ENCODE assay signal across 11 cellular contexts in the genomic region with DNA sequence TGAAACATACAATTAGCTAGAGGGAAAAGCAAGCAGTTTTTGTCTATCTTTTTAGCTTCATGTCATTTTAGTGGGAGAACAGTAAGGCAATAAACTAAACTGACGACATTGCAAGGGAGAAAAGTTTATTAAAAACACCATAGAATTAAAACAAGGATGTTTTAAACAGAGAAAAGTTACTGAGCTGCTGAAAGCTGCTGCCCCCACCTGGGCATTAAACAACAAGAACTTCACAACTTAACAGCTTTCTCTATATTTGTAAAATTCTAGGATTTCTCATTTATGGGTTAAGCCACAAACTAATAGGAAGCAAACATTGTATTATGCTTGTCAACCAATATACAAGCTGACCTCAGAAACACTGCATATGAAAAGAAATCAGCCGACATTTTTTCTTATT.
DNase-seq lines count a peak whose midpoint lies in the region; ATAC-seq, FAIRE-seq and TF ChIP-seq lines count a peak whose summit lies in the region.
"Had no signal": no experiment of that assay in that cellular context is flagged by ENCODE, and none has a peak within 500 bp of the region (broad histone marks: within the 10 kb centered on the region; RNA-seq: fewer than 3 reads in every experiment).

No MANE protein-coding gene starts in this region.

- H3K27ac Mint-ChIP-seq in brain: no peak overlapping the region
- H3K27ac Mint-ChIP-seq: activated CD4-positive, alpha-beta T cell treated with anti-CD3 and anti-CD28 coated beads, Interleukin-2, amount 10 ng/mL, durations not matched to agents 7 days and 5 days had no signal

- peaks cover 28% of the 10 kb centered on the region for H3K4me1 Mint-ChIP-seq in brain
- H3K4me1 Mint-ChIP-seq: activated CD4-positive, alpha-beta T cell treated with anti-CD3 and anti-CD28 coated beads, Interleukin-2, amount 10 ng/mL, durations not matched to agents 7 days and 5 days had no signal

- TF ChIP-seq CTCF in D721Med (IDR thresholded peaks at IDR 0.05; ENCODE audit: insufficient read depth, missing control alignments): peak; percentile 42
- TF ChIP-seq CTCF in brain (conservative IDR thresholded peaks at IDR 0.05): peak; percentile 49 to 67

- no peak for ATAC-seq in GM21528 (IDR thresholded peaks at IDR 0.05; ENCODE audit: low FRiP score, unreplicated experiment)

- peak; percentile 16 for FAIRE-seq in D721Med (lab: Jason Lieb, UNC)

- no peak overlapping the region for H3K4me3 Mint-ChIP-seq in brain
- H3K4me3 Mint-ChIP-seq: activated CD4-positive, alpha-beta T cell treated with anti-CD3 and anti-CD28 coated beads, Interleukin-2, amount 10 ng/mL, durations not matched to agents 7 days and 5 days had no signal

- H3K9me3 Mint-ChIP-seq in brain: no peaks in the 10 kb centered on the region
- H3K9me3 Mint-ChIP-seq: activated CD4-positive, alpha-beta T cell treated with anti-CD3 and anti-CD28 coated beads, Interleukin-2, amount 10 ng/mL, durations not matched to agents 7 days and 5 days had no signal

- DNase-seq in D721Med (ENCODE audit: insufficient read length, low spot score): no peak
- peak; percentile 2 for DNase-seq in HPDE6-E6E7 (ENCODE audit: extremely low spot score)
- DNase-seq in medulla oblongata (ENCODE audit: extremely low spot score): peak; percentile 25
- DNase-seq in GF-D8 (lab: John Stamatoyannopoulos, UW): no peak
- DNase-seq in activated CD8-positive, alpha-beta memory T cell treated with anti-CD3 and anti-CD28 coated beads, Interleukin-2, amount 50 U/mL, for 4 hours: no peak
- DNase-seq in stimulated activated CD4-positive, alpha-beta T cell treated with anti-CD3 and anti-CD28 coated beads, Interleukin-4, amount 100 ng/mL, for 4 hours: no peak
- DNase-seq: activated CD4-positive, alpha-beta T cell treated with anti-CD3 and anti-CD28 coated beads, Interleukin-2, amount 10 ng/mL, durations not matched to agents 7 days and 5 days; GDM1; KBM-7 had no signal

- no peaks in the 10 kb centered on the region for H3K36me3 Mint-ChIP-seq in brain

- H3K27me3 Mint-ChIP-seq in brain: peaks cover 11% of the 10 kb centered on the region
- H3K27me3 Mint-ChIP-seq: activated CD4-positive, alpha-beta T cell treated with anti-CD3 and anti-CD28 coated beads, Interleukin-2, amount 10 ng/mL, durations not matched to agents 7 days and 5 days had no signal

Comparison
In these comparisons a context has a peak if more than half of its experiments do, and no peak if none do; other contexts are left out.
1. DNase-seq: peak in HPDE6-E6E7 (single experiment) and medulla oblongata (single experiment); none in D721Med (single experiment), GF-D8 (single experiment), activated CD8-positive, alpha-beta memory T cell treated with anti-CD3 and anti-CD28 coated beads, Interleukin-2, amount 50 U/mL, for 4 hours (single experiment) and stimulated activated CD4-positive, alpha-beta T cell treated with anti-CD3 and anti-CD28 coated beads, Interleukin-4, amount 100 ng/mL, for 4 hours (0 of 2).